In the genomic region with DNA sequence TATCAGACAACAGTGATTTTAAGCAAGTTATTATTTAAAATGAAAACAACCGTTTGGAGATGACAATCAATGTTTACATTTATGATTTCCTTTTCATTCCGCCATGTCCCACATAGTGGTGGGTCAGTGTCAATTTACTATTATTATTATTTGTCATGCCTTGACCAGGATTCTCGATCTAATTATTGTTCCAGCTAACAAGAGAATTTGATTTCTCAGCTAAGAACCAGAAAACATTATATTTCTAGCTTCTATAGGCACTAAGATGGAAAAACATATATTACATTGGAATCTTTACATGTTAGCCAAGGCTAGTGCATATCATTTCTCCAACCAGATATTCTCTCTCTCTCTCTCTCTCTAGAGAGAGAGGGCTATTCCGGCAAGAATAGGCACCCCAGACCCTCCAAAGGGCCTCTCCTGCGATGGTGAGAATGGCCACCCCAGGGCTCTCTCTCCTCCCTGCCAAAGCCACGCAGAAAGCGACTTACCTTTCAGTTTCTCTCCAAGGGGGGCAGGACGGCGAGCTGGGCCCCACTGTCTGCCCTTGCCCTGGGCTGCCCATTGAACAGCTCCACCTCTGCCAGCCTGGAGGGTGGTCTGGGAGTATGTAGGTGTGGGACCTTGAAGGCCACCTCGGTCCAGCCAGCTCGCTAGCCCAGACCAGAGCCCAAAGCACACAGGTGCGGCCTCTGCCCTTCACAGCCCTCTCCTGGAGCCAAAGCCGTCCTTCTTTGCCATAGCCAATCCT, we compare ENCODE assay signal across 1 cellular context.
TF ChIP-seq lines count a peak whose summit lies in the region.

No MANE protein-coding gene starts in this region.

TF ChIP-seq in IMR-90, 13 proteins besides CTCF, POLR2A, EP300 and RAD21:
- TF ChIP-seq CEBPB (IDR thresholded peaks at IDR 0.05; ENCODE audit: low read depth, low read length) (no peak), MXI1 (IDR thresholded peaks at IDR 0.05; ENCODE audit: borderline replicate concordance, low read depth, low read length) (no peak), MAFK (IDR thresholded peaks at IDR 0.05; ENCODE audit: low read depth, low read length) (no peak), MAZ (IDR thresholded peaks at IDR 0.05; ENCODE audit: borderline replicate concordance, low read depth, low read length) (no peak), SMC3 (IDR thresholded peaks at IDR 0.05; ENCODE audit: low read depth, low read length) (no peak), RFX5 (IDR thresholded peaks at IDR 0.05; ENCODE audit: low read depth, low read length) (no peak), BHLHE40 (IDR thresholded peaks at IDR 0.05; ENCODE audit: low read depth, low read length) (no peak), CHD1 (IDR thresholded peaks at IDR 0.05; ENCODE audit: low read depth, low read length) (no peak), RCOR1 (IDR thresholded peaks at IDR 0.05; ENCODE audit: insufficient replicate concordance, low read length) (no peak), FOS (IDR thresholded peaks at IDR 0.05; ENCODE audit: low read depth, low read length) (no peak), NFE2L2 (IDR thresholded peaks at IDR 0.05; ENCODE audit: low read depth, low read length) (no peak)
- TF ChIP-seq, protein P1, sequence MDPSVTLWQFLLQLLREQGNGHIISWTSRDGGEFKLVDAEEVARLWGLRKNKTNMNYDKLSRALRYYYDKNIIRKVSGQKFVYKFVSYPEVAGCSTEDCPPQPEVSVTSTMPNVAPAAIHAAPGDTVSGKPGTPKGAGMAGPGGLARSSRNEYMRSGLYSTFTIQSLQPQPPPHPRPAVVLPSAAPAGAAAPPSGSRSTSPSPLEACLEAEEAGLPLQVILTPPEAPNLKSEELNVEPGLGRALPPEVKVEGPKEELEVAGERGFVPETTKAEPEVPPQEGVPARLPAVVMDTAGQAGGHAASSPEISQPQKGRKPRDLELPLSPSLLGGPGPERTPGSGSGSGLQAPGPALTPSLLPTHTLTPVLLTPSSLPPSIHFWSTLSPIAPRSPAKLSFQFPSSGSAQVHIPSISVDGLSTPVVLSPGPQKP (IDR thresholded peaks at IDR 0.05; ENCODE audit: borderline replicate concordance, low read depth, low read length) = no peak
- TF ChIP-seq, protein P2, sequence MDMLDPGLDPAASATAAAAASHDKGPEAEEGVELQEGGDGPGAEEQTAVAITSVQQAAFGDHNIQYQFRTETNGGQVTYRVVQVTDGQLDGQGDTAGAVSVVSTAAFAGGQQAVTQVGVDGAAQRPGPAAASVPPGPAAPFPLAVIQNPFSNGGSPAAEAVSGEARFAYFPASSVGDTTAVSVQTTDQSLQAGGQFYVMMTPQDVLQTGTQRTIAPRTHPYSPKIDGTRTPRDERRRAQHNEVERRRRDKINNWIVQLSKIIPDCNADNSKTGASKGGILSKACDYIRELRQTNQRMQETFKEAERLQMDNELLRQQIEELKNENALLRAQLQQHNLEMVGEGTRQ (IDR thresholded peaks at IDR 0.05; ENCODE audit: low read depth, low read length) = no peak
